26 cellular contexts compared by ENCODE assay signal in genomic region chr9:135065151-135065550, GRCh38. TPM values are rescaled to one million over a fixed set of nuclear protein-coding genes. Genes with fewer than 3 reads are reported as not detected.
"Had no signal": no experiment of that assay in that cellular context is flagged by ENCODE, and none has a peak within 500 bp of the region (broad histone marks: within the 10 kb centered on the region; RNA-seq: fewer than 3 reads in every experiment).

No MANE protein-coding gene starts in this region.

- H3K4me1 ChIP-seq: adrenal gland, body of pancreas, esophagus muscularis mucosa, foreskin keratinocyte, heart left ventricle, left lung, pancreas, psoas muscle, vagina had no signal

- H3K27ac ChIP-seq: adrenal gland, body of pancreas, esophagus muscularis mucosa, foreskin keratinocyte, heart left ventricle, left lung, neutrophil, pancreas, psoas muscle, thoracic aorta, vagina, VCaP had no signal

- H3K9me3 ChIP-seq: adrenal gland, neutrophil, pancreas, psoas muscle, vagina had no signal

- DNase-seq: activated CD4-positive, alpha-beta T cell treated with anti-CD3 and anti-CD28 coated beads for 1 hour; activated CD4-positive, alpha-beta T cell treated with anti-CD3 and anti-CD28 coated beads, Interleukin-2, amount 50 U/mL, for 1 hour; activated CD8-positive, alpha-beta memory T cell treated with anti-CD3 and anti-CD28 coated beads, Interleukin-2, amount 10 ng/mL, durations not matched to agents 7 days and 5 days; activated CD8-positive, alpha-beta T cell treated with anti-CD3 and anti-CD28 coated beads for 36 hours; activated naive CD4-positive, alpha-beta T cell treated with anti-CD3 and anti-CD28 coated beads for 36 hours; activated naive CD8-positive, alpha-beta T cell treated with anti-CD3 and anti-CD28 coated beads for 36 hours; activated T-cell treated with anti-CD3 and anti-CD28 coated beads for 4 hours; activated T-cell treated with anti-CD3 and anti-CD28 coated beads, Interleukin-2, amount 50 U/mL, for 72 hours; adrenal gland; cerebellar nuclear complex; cortex of kidney; foreskin keratinocyte; psoas muscle; stimulated activated naive CD4-positive, alpha-beta T cell; T-helper 1 cell; trophoblast cell had no signal

- ATAC-seq: activated CD8-positive, alpha-beta memory T cell treated with anti-CD3 and anti-CD28 coated beads, Interleukin-2, amount 10 ng/mL, durations not matched to agents 7 days and 5 days; activated CD8-positive, alpha-beta T cell treated with anti-CD3 and anti-CD28 coated beads for 36 hours; activated T-cell treated with anti-CD3 and anti-CD28 coated beads, Interleukin-2, amount 50 U/mL, for 72 hours; body of pancreas; foreskin keratinocyte; heart left ventricle; left lung; pancreas; psoas muscle had no signal

- H3K4me3 ChIP-seq: adrenal gland, body of pancreas, esophagus muscularis mucosa, heart left ventricle, left lung, lung, pancreas, psoas muscle, thoracic aorta, vagina had no signal

- H3K27me3 ChIP-seq: body of pancreas, foreskin keratinocyte, vagina had no signal

- H3K36me3 ChIP-seq: adrenal gland, esophagus muscularis mucosa, heart left ventricle, left lung, neutrophil, pancreas, thoracic aorta, vagina had no signal

RNA-seq across cellular contexts. Expression of gene OLFM1, which starts 22.3 kb away (rescaled TPM):
- total RNA-seq: activated CD8-positive, alpha-beta T cell treated with anti-CD3 and anti-CD28 coated beads for 36 hours; activated naive CD4-positive, alpha-beta T cell treated with anti-CD3 and anti-CD28 coated beads for 36 hours; activated naive CD8-positive, alpha-beta T cell treated with anti-CD3 and anti-CD28 coated beads for 36 hours had no signal
